ENCODE assay signal across 37 cellular contexts in the genomic region with DNA sequence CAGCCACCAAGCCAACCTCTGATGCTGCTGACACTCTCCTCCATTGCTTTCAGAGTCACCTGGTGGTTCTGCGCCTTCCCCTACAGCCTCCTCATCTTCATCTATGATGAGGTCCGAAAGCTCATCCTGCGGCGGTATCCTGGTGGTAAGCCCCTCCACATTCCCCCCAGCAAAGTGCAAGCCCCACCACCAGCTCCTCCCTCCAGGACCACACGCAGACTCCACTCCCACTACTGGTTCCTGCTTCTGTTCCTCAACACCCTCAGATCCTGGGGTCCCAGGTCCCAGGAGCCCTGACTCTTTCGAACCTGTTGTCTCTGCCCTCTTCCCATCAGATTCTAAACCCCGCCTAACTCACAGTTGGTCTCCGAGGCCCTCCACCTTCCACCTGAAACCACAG. TPM values are rescaled to one million over a fixed set of nuclear protein-coding genes. Genes with fewer than 3 reads are reported as not detected.
"Had no signal": no experiment of that assay in that cellular context is flagged by ENCODE, and none has a peak within 500 bp of the region (broad histone marks: within the 10 kb centered on the region; RNA-seq: fewer than 3 reads in every experiment).

No MANE protein-coding gene starts in this region.

- H3K9me3 ChIP-seq: ascending aorta, gastroesophageal sphincter had no signal

- H3K27ac ChIP-seq: ascending aorta, brain microvascular endothelial cell, coronary artery, dorsolateral prefrontal cortex, foreskin keratinocyte, WERI-Rb-1 had no signal

- H3K36me3 Mint-ChIP-seq: activated CD4-positive, alpha-beta memory T cell treated with anti-CD3 and anti-CD28 coated beads for 36 hours; activated CD8-positive, alpha-beta memory T cell treated with anti-CD3 and anti-CD28 coated beads, Interleukin-2, amount 10 ng/mL, durations not matched to agents 7 days and 5 days; activated naive CD4-positive, alpha-beta T cell treated with anti-CD3 and anti-CD28 coated beads, Interleukin-2, amount 10 ng/mL, durations not matched to agents 7 days and 5 days; activated naive CD4-positive, alpha-beta T cell treated with anti-CD3 and anti-CD28 coated beads, Interleukin-2, amount 50 U/mL, for 72 hours; activated naive CD8-positive, alpha-beta T cell treated with anti-CD3 and anti-CD28 coated beads, Interleukin-2, amount 10 ng/mL, durations not matched to agents 7 days and 5 days; T-cell had no signal

- H3K27ac Mint-ChIP-seq: activated CD4-positive, alpha-beta memory T cell treated with anti-CD3 and anti-CD28 coated beads for 36 hours; activated CD4-positive, alpha-beta T cell treated with anti-CD3 and anti-CD28 coated beads for 36 hours; activated CD4-positive, alpha-beta T cell treated with anti-CD3 and anti-CD28 coated beads, Interleukin-2, amount 10 ng/mL, durations not matched to agents 24 days and 14 days; activated CD8-positive, alpha-beta memory T cell treated with anti-CD3 and anti-CD28 coated beads, Interleukin-2, amount 10 ng/mL, durations not matched to agents 7 days and 5 days; activated CD8-positive, alpha-beta T cell treated with anti-CD3 and anti-CD28 coated beads, Interleukin-2, amount 10 ng/mL, durations not matched to agents 7 days and 5 days; activated naive CD4-positive, alpha-beta T cell treated with anti-CD3 and anti-CD28 coated beads, Interleukin-2, amount 10 ng/mL, durations not matched to agents 7 days and 5 days; activated naive CD4-positive, alpha-beta T cell treated with anti-CD3 and anti-CD28 coated beads, Interleukin-2, amount 50 U/mL, for 72 hours; activated naive CD8-positive, alpha-beta T cell treated with anti-CD3 and anti-CD28 coated beads, Interleukin-2, amount 10 ng/mL, durations not matched to agents 7 days and 5 days; activated T-cell treated with anti-CD3 and anti-CD28 coated beads, Interleukin-2, amount 50 U/mL, for 72 hours; dendritic cell treated with granulocyte-macrophage colony-stimulating factor and Interleukin-4, amounts not matched to agents 40 ng/mL and 50 ng/mL, for 4 days; endodermal cell; T-cell; T-helper 1 cell treated with Interleukin-12 subunit alpha and Interleukin-12 subunit beta and Interleukin-4 antibody, amounts not matched to agents 30 μg/mL and 1 μg/mL, for 36 hours; T-helper 2 cell treated with Interferon-gamma antibody and Interleukin-4, amounts not matched to agents 5 μg/mL and 100 μg/mL, for 36 hours had no signal

- DNase-seq: activated CD4-positive, alpha-beta memory T cell treated with anti-CD3 and anti-CD28 coated beads for 36 hours; activated CD4-positive, alpha-beta T cell treated with anti-CD3 and anti-CD28 coated beads for 36 hours; activated CD4-positive, alpha-beta T cell treated with anti-CD3 and anti-CD28 coated beads, Interleukin-2, amount 10 ng/mL, durations not matched to agents 24 days and 14 days; activated CD4-positive, CD25-positive, alpha-beta regulatory T cell; activated CD4-positive, CD25-positive, alpha-beta regulatory T cell treated with anti-CD3 and anti-CD28 coated beads, Interleukin-2, amount 50 U/mL, for 72 hours; activated CD8-positive, alpha-beta memory T cell treated with anti-CD3 and anti-CD28 coated beads, Interleukin-2, amount 10 ng/mL, durations not matched to agents 7 days and 5 days; activated CD8-positive, alpha-beta memory T cell treated with anti-CD3 and anti-CD28 coated beads, Interleukin-2, amount 50 U/mL, for 4 hours; activated CD8-positive, alpha-beta T cell treated with anti-CD3 and anti-CD28 coated beads, Interleukin-2, amount 10 ng/mL, durations not matched to agents 7 days and 5 days; activated gamma-delta T cell; activated naive CD4-positive, alpha-beta T cell; activated naive CD4-positive, alpha-beta T cell treated with anti-CD3 and anti-CD28 coated beads, Interleukin-2, amount 10 ng/mL, durations not matched to agents 7 days and 5 days; activated naive CD8-positive, alpha-beta T cell treated with anti-CD3 and anti-CD28 coated beads, Interleukin-2, amount 10 ng/mL, durations not matched to agents 7 days and 5 days; activated T-cell treated with anti-CD3 and anti-CD28 coated beads, Interleukin-2, amount 50 U/mL, for 1 hour; activated T-cell treated with anti-CD3 and anti-CD28 coated beads, Interleukin-2, amount 50 U/mL, for 72 hours; brain microvascular endothelial cell; caudate nucleus; cerebellar nuclear complex; dorsolateral prefrontal cortex; effector memory CD4-positive, alpha-beta T cell; endodermal cell; foreskin keratinocyte; SW 1271; T-cell; T1000; WERI-Rb-1 had no signal

- H3K36me3 ChIP-seq: brain microvascular endothelial cell, WERI-Rb-1 had no signal

- H3K4me1 Mint-ChIP-seq: activated CD4-positive, alpha-beta T cell treated with anti-CD3 and anti-CD28 coated beads for 36 hours; activated CD4-positive, alpha-beta T cell treated with anti-CD3 and anti-CD28 coated beads, Interleukin-2, amount 10 ng/mL, durations not matched to agents 24 days and 14 days; activated CD8-positive, alpha-beta memory T cell treated with anti-CD3 and anti-CD28 coated beads, Interleukin-2, amount 10 ng/mL, durations not matched to agents 7 days and 5 days; activated naive CD4-positive, alpha-beta T cell treated with anti-CD3 and anti-CD28 coated beads, Interleukin-2, amount 10 ng/mL, durations not matched to agents 7 days and 5 days; activated naive CD8-positive, alpha-beta T cell treated with anti-CD3 and anti-CD28 coated beads, Interleukin-2, amount 10 ng/mL, durations not matched to agents 7 days and 5 days; T-cell had no signal

- H3K4me1 ChIP-seq: ascending aorta, foreskin keratinocyte had no signal

- H3K9me3 Mint-ChIP-seq: activated CD4-positive, alpha-beta memory T cell treated with anti-CD3 and anti-CD28 coated beads for 36 hours; activated CD4-positive, alpha-beta T cell treated with anti-CD3 and anti-CD28 coated beads, Interleukin-2, amount 10 ng/mL, durations not matched to agents 24 days and 14 days; activated naive CD4-positive, alpha-beta T cell treated with anti-CD3 and anti-CD28 coated beads, Interleukin-2, amount 10 ng/mL, durations not matched to agents 7 days and 5 days; activated naive CD4-positive, alpha-beta T cell treated with anti-CD3 and anti-CD28 coated beads, Interleukin-2, amount 50 U/mL, for 72 hours; activated naive CD8-positive, alpha-beta T cell treated with anti-CD3 and anti-CD28 coated beads, Interleukin-2, amount 10 ng/mL, durations not matched to agents 7 days and 5 days; activated T-cell treated with anti-CD3 and anti-CD28 coated beads, Interleukin-2, amount 50 U/mL, for 72 hours; dendritic cell treated with granulocyte-macrophage colony-stimulating factor and Interleukin-4, amounts not matched to agents 40 ng/mL and 50 ng/mL, for 4 days; endodermal cell; T-cell; T-helper 1 cell treated with Interleukin-12 subunit alpha and Interleukin-12 subunit beta and Interleukin-4 antibody, amounts not matched to agents 30 μg/mL and 1 μg/mL, for 36 hours; T-helper 2 cell treated with Interferon-gamma antibody and Interleukin-4, amounts not matched to agents 5 μg/mL and 100 μg/mL, for 36 hours had no signal

- H3K27me3 ChIP-seq: ascending aorta, brain microvascular endothelial cell, dorsolateral prefrontal cortex, foreskin keratinocyte, gastroesophageal sphincter had no signal

- H3K4me3 ChIP-seq: ascending aorta, coronary artery, dorsolateral prefrontal cortex, gastroesophageal sphincter had no signal

- H3K4me3 Mint-ChIP-seq: activated CD4-positive, alpha-beta memory T cell treated with anti-CD3 and anti-CD28 coated beads for 36 hours; activated CD4-positive, alpha-beta T cell treated with anti-CD3 and anti-CD28 coated beads for 36 hours; activated CD4-positive, alpha-beta T cell treated with anti-CD3 and anti-CD28 coated beads, Interleukin-2, amount 10 ng/mL, durations not matched to agents 24 days and 14 days; activated CD8-positive, alpha-beta memory T cell treated with anti-CD3 and anti-CD28 coated beads, Interleukin-2, amount 10 ng/mL, durations not matched to agents 7 days and 5 days; activated CD8-positive, alpha-beta T cell treated with anti-CD3 and anti-CD28 coated beads, Interleukin-2, amount 10 ng/mL, durations not matched to agents 7 days and 5 days; activated naive CD4-positive, alpha-beta T cell treated with anti-CD3 and anti-CD28 coated beads, Interleukin-2, amount 10 ng/mL, durations not matched to agents 7 days and 5 days; activated naive CD8-positive, alpha-beta T cell treated with anti-CD3 and anti-CD28 coated beads, Interleukin-2, amount 10 ng/mL, durations not matched to agents 7 days and 5 days; activated T-cell treated with anti-CD3 and anti-CD28 coated beads, Interleukin-2, amount 50 U/mL, for 72 hours; dendritic cell treated with granulocyte-macrophage colony-stimulating factor and Interleukin-4, amounts not matched to agents 40 ng/mL and 50 ng/mL, for 4 days; endodermal cell; T-cell; T-helper 1 cell treated with Interleukin-12 subunit alpha and Interleukin-12 subunit beta and Interleukin-4 antibody, amounts not matched to agents 30 μg/mL and 1 μg/mL, for 36 hours; T-helper 2 cell treated with Interferon-gamma antibody and Interleukin-4, amounts not matched to agents 5 μg/mL and 100 μg/mL, for 36 hours had no signal

- ATAC-seq: activated CD4-positive, alpha-beta T cell treated with anti-CD3 and anti-CD28 coated beads for 36 hours; activated CD8-positive, alpha-beta memory T cell treated with anti-CD3 and anti-CD28 coated beads, Interleukin-2, amount 10 ng/mL, durations not matched to agents 7 days and 5 days; activated CD8-positive, alpha-beta T cell treated with anti-CD3 and anti-CD28 coated beads, Interleukin-2, amount 10 ng/mL, durations not matched to agents 7 days and 5 days; activated naive CD4-positive, alpha-beta T cell treated with anti-CD3 and anti-CD28 coated beads, Interleukin-2, amount 50 U/mL, for 72 hours; activated T-cell treated with anti-CD3 and anti-CD28 coated beads, Interleukin-2, amount 50 U/mL, for 72 hours; esophagus mucosa; foreskin keratinocyte; gastroesophageal sphincter; T-cell had no signal

RNA-seq across cellular contexts. Expression of a gene that starts 11.6 kb away (rescaled TPM):
- total RNA-seq: activated CD4-positive, alpha-beta memory T cell treated with anti-CD3 and anti-CD28 coated beads for 36 hours; activated CD4-positive, alpha-beta T cell treated with anti-CD3 and anti-CD28 coated beads for 36 hours; activated CD4-positive, alpha-beta T cell treated with anti-CD3 and anti-CD28 coated beads, Interleukin-2, amount 10 ng/mL, durations not matched to agents 24 days and 14 days; activated CD8-positive, alpha-beta memory T cell treated with anti-CD3 and anti-CD28 coated beads for 36 hours; activated CD8-positive, alpha-beta T cell treated with anti-CD3 and anti-CD28 coated beads, Interleukin-2, amount 10 ng/mL, durations not matched to agents 7 days and 5 days; activated naive CD4-positive, alpha-beta T cell treated with anti-CD3 and anti-CD28 coated beads, Interleukin-2, amount 50 U/mL, for 72 hours; activated naive CD8-positive, alpha-beta T cell treated with anti-CD3 and anti-CD28 coated beads, Interleukin-2, amount 10 ng/mL, durations not matched to agents 7 days and 5 days; activated T-cell treated with anti-CD3 and anti-CD28 coated beads, Interleukin-2, amount 50 U/mL, for 72 hours; ascending aorta; bronchial epithelial cell; epithelial cell of proximal tubule; esophagus mucosa; foreskin keratinocyte; glomerular endothelial cell; T-cell had no signal

RNA-seq across cellular contexts. Expression of a gene that starts 24.3 kb away (rescaled TPM):
- total RNA-seq: activated CD4-positive, alpha-beta memory T cell treated with anti-CD3 and anti-CD28 coated beads for 36 hours; activated CD4-positive, alpha-beta T cell treated with anti-CD3 and anti-CD28 coated beads for 36 hours; activated CD4-positive, alpha-beta T cell treated with anti-CD3 and anti-CD28 coated beads, Interleukin-2, amount 10 ng/mL, durations not matched to agents 24 days and 14 days; activated CD8-positive, alpha-beta memory T cell treated with anti-CD3 and anti-CD28 coated beads for 36 hours; activated CD8-positive, alpha-beta memory T cell treated with anti-CD3 and anti-CD28 coated beads, Interleukin-2, amount 10 ng/mL, durations not matched to agents 7 days and 5 days; activated CD8-positive, alpha-beta T cell treated with anti-CD3 and anti-CD28 coated beads, Interleukin-2, amount 10 ng/mL, durations not matched to agents 7 days and 5 days; activated naive CD4-positive, alpha-beta T cell treated with anti-CD3 and anti-CD28 coated beads, Interleukin-2, amount 50 U/mL, for 72 hours; activated naive CD8-positive, alpha-beta T cell treated with anti-CD3 and anti-CD28 coated beads, Interleukin-2, amount 10 ng/mL, durations not matched to agents 7 days and 5 days; activated T-cell treated with anti-CD3 and anti-CD28 coated beads, Interleukin-2, amount 50 U/mL, for 72 hours; bronchial epithelial cell; epithelial cell of proximal tubule; foreskin keratinocyte; glomerular endothelial cell had no signal

RNA-seq across cellular contexts. Expression of a gene that starts 50.5 kb away (rescaled TPM):
- total RNA-seq: activated CD4-positive, alpha-beta memory T cell treated with anti-CD3 and anti-CD28 coated beads for 36 hours; activated CD4-positive, alpha-beta T cell treated with anti-CD3 and anti-CD28 coated beads for 36 hours; activated CD4-positive, alpha-beta T cell treated with anti-CD3 and anti-CD28 coated beads, Interleukin-2, amount 10 ng/mL, durations not matched to agents 24 days and 14 days; activated CD8-positive, alpha-beta memory T cell treated with anti-CD3 and anti-CD28 coated beads for 36 hours; activated CD8-positive, alpha-beta T cell treated with anti-CD3 and anti-CD28 coated beads, Interleukin-2, amount 10 ng/mL, durations not matched to agents 7 days and 5 days; activated naive CD4-positive, alpha-beta T cell treated with anti-CD3 and anti-CD28 coated beads, Interleukin-2, amount 50 U/mL, for 72 hours; activated naive CD8-positive, alpha-beta T cell treated with anti-CD3 and anti-CD28 coated beads, Interleukin-2, amount 10 ng/mL, durations not matched to agents 7 days and 5 days; activated T-cell treated with anti-CD3 and anti-CD28 coated beads, Interleukin-2, amount 50 U/mL, for 72 hours; ascending aorta; bronchial epithelial cell; epithelial cell of proximal tubule; foreskin keratinocyte; glomerular endothelial cell; T-cell had no signal

RNA-seq across cellular contexts. Expression of a gene that starts 58.5 kb away (rescaled TPM):
- total RNA-seq: activated CD4-positive, alpha-beta memory T cell treated with anti-CD3 and anti-CD28 coated beads for 36 hours; activated CD4-positive, alpha-beta T cell treated with anti-CD3 and anti-CD28 coated beads, Interleukin-2, amount 10 ng/mL, durations not matched to agents 24 days and 14 days; activated CD8-positive, alpha-beta memory T cell treated with anti-CD3 and anti-CD28 coated beads for 36 hours; activated CD8-positive, alpha-beta memory T cell treated with anti-CD3 and anti-CD28 coated beads, Interleukin-2, amount 10 ng/mL, durations not matched to agents 7 days and 5 days; activated CD8-positive, alpha-beta T cell treated with anti-CD3 and anti-CD28 coated beads, Interleukin-2, amount 10 ng/mL, durations not matched to agents 7 days and 5 days; activated naive CD8-positive, alpha-beta T cell treated with anti-CD3 and anti-CD28 coated beads, Interleukin-2, amount 10 ng/mL, durations not matched to agents 7 days and 5 days; endodermal cell; epithelial cell of proximal tubule; esophagus mucosa; foreskin keratinocyte; gastroesophageal sphincter; glomerular endothelial cell; T-cell had no signal
